In genomic region chr15:31212286-31212685, GRCh38 we compare ENCODE assay signal across 18 cellular contexts.
DNase-seq lines count a peak whose midpoint lies in the region; ATAC-seq and TF ChIP-seq lines count a peak whose summit lies in the region.
"Had no signal": no experiment of that assay in that cellular context is flagged by ENCODE, and none has a peak within 500 bp of the region (broad histone marks: within the 10 kb centered on the region; RNA-seq: fewer than 3 reads in every experiment).

No MANE protein-coding gene starts in this region.

- H3K36me3 ChIP-seq in lower lobe of right lung = no peaks in the 10 kb centered on the region
- no peaks in the 10 kb centered on the region for H3K36me3 ChIP-seq in upper lobe of right lung
- no peaks in the 10 kb centered on the region for H3K36me3 ChIP-seq in ovary
- H3K36me3 ChIP-seq: breast epithelium had no signal

- 53 to 60% (median 57%) methylated on average over 4 of the region's 4 CpGs for WGBS in ovary, 3 donors

- TF ChIP-seq CTCF in lower lobe of right lung (IDR thresholded peaks at IDR 0.05) (no peak), upper lobe of right lung (IDR thresholded peaks at IDR 0.05) (no peak), ovary (IDR thresholded peaks at IDR 0.05) (no peak)

- H3K27ac ChIP-seq in lower lobe of right lung (peak overlapping the region; percentile 51), upper lobe of right lung (peak overlapping the region; percentile 33), ovary (no peak overlapping the region)
- H3K27ac ChIP-seq: breast epithelium had no signal

- H3K4me3 ChIP-seq in lower lobe of right lung (no peak overlapping the region), upper lobe of right lung (no peak overlapping the region), ovary (no peak overlapping the region)
- H3K4me3 ChIP-seq: breast epithelium had no signal

- no peak for TF ChIP-seq EP300 in ovary (IDR thresholded peaks at IDR 0.05)

- intact Hi-C loops in lower lobe of right lung (cut with DNase I) = loop anchor here (10.0 kb wide), 1 partner anchor 113 kb away; the partner anchor contains the start of gene KLF13
- intact Hi-C loops in upper lobe of right lung (cut with DNase I) = loop anchor here (10.0 kb wide), 1 partner anchor 113 kb away; the partner anchor contains the start of gene KLF13
- intact Hi-C loops in ovary (cut with DNase I) = loop anchor here in 1 of 4 donors (10.0 kb wide), 1 partner anchor 143 kb away; no protein-coding TSS in a partner anchor

- no peak for ATAC-seq in lower lobe of right lung
- no peak for ATAC-seq in upper lobe of right lung
- ATAC-seq: activated T-cell treated with anti-CD3 and anti-CD28 coated beads, Interleukin-2, amount 50 U/mL, for 4 hours had no signal

- no peak for TF ChIP-seq POLR2A in ovary (IDR thresholded peaks at IDR 0.05)

- DNase-seq in activated CD8-positive, alpha-beta memory T cell treated with anti-CD3 and anti-CD28 coated beads for 24 hours = peak; percentile 13
- DNase-seq in activated CD8-positive, alpha-beta memory T cell treated with anti-CD3 and anti-CD28 coated beads, Interleukin-2, amount 50 U/mL, for 48 hours = no peak
- DNase-seq in SKM-1 treated with dmso at 0.1 percent for 144 hours (lab: John Stamatoyannopoulos, UW; ENCODE audit: unreplicated experiment) (peak; percentile 66), lower lobe of right lung (no peak), upper lobe of right lung (no peak), NCI-H1417 (lab: John Stamatoyannopoulos, UW) (no peak), NCI-H1694 treated with DMSO at 0.1 percent for 48 hours (lab: John Stamatoyannopoulos, UW) (no peak), ovary (no peak)
- DNase-seq: activated CD4-positive, alpha-beta T cell treated with anti-CD3 and anti-CD28 coated beads for 4 hours; activated naive CD8-positive, alpha-beta T cell treated with anti-CD3 and anti-CD28 coated beads, Interleukin-2, amount 10 ng/mL, durations not matched to agents 7 days and 5 days; activated T-cell treated with anti-CD3 and anti-CD28 coated beads, Interleukin-2, amount 50 U/mL, for 4 hours; CD8-positive, alpha-beta memory T cell; hippocampal formation; IMR-90; kidney; NCI-H1048; trophoblast cell had no signal

- H3K27me3 ChIP-seq in lower lobe of right lung (ENCODE audit: low read depth) = no peaks in the 10 kb centered on the region
- no peaks in the 10 kb centered on the region for H3K27me3 ChIP-seq in upper lobe of right lung
- H3K27me3 ChIP-seq in ovary = no peaks in the 10 kb centered on the region
- H3K27me3 ChIP-seq: breast epithelium had no signal

- H3K4me1 ChIP-seq in lower lobe of right lung (peaks cover 36% of the 10 kb centered on the region), upper lobe of right lung (peaks cover 34% of the 10 kb centered on the region), ovary (ENCODE audit: insufficient read depth) (peaks cover 8% of the 10 kb centered on the region)

- H3K9me3 ChIP-seq in lower lobe of right lung (peaks cover 5% of the 10 kb centered on the region), upper lobe of right lung (no peaks in the 10 kb centered on the region), ovary (no peaks in the 10 kb centered on the region)
- H3K9me3 ChIP-seq: breast epithelium had no signal

Comparison
In these comparisons a context has a peak if more than half of its experiments do, and no peak if none do; other contexts are left out.
1. DNase-seq: peak in activated CD8-positive, alpha-beta memory T cell treated with anti-CD3 and anti-CD28 coated beads for 24 hours (single experiment) and SKM-1 treated with dmso at 0.1 percent for 144 hours (single experiment); none in activated CD8-positive, alpha-beta memory T cell treated with anti-CD3 and anti-CD28 coated beads, Interleukin-2, amount 50 U/mL, for 48 hours (single experiment), lower lobe of right lung (single experiment), upper lobe of right lung (single experiment), NCI-H1417 (0 of 3), NCI-H1694 treated with DMSO at 0.1 percent for 48 hours (single experiment) and ovary (0 of 5).
2. H3K27ac ChIP-seq: peak in lower lobe of right lung (single experiment) and upper lobe of right lung (single experiment); none in ovary (0 of 2).